ENCODE assay signal across 8 cellular contexts in genomic region chr6:61809004-61809595, GRCh38.
DNase-seq lines count a peak whose midpoint lies in the region; ATAC-seq, FAIRE-seq and TF ChIP-seq lines count a peak whose summit lies in the region.

No MANE protein-coding gene starts in this region.

- in situ Hi-C loops in KBM-7 (cut with MboI; ENCODE audit: low pct_unique_long_range_greater_than_20kb, low sequenced_read_pairs): no loop called here

- no peak for TF ChIP-seq POLR2A in H54 (IDR thresholded peaks at IDR 0.05; ENCODE audit: low read depth, low read length)

- DNase-seq in AG08396 (ENCODE audit: low spot score) (peak; percentile 1), KBM-7 (peak; percentile 60), SIG-M5 treated with dmso at 0.1 percent for 504 hours (lab: John Stamatoyannopoulos, UW; ENCODE audit: unreplicated experiment) (peak; percentile 56), inferior parietal cortex (ENCODE audit: extremely low spot score) (peak; percentile 74), OCI-M2 (lab: John Stamatoyannopoulos, UW; ENCODE audit: unreplicated experiment) (no peak), H54 (ENCODE audit: insufficient read length, low spot score) (no peak), NK-92 (lab: John Stamatoyannopoulos, UW; ENCODE audit: unreplicated experiment) (no peak)

- no peak for FAIRE-seq in H54 (lab: Jason Lieb, UNC)

- ATAC-seq in GM18868 (IDR thresholded peaks at IDR 0.05; ENCODE audit: unreplicated experiment): peak; percentile 79

Comparison
In these comparisons a context has a peak if more than half of its experiments do, and no peak if none do; other contexts are left out.
1. DNase-seq: peak in AG08396 (single experiment), KBM-7 (single experiment), SIG-M5 treated with dmso at 0.1 percent for 504 hours (single experiment) and inferior parietal cortex (single experiment); none in OCI-M2 (single experiment), H54 (single experiment) and NK-92 (single experiment).